8 cellular contexts compared by ENCODE assay signal in genomic region chr11:11786771-11787170, GRCh38. TPM values are rescaled to one million over a fixed set of nuclear protein-coding genes. Genes with fewer than 3 reads are reported as not detected.
DNase-seq lines count a peak whose midpoint lies in the region; ATAC-seq, FAIRE-seq and TF ChIP-seq lines count a peak whose summit lies in the region.

No MANE protein-coding gene starts in this region.

- H3K9me3 Mint-ChIP-seq in WTC11 = peaks cover 20% of the 10 kb centered on the region

- POLR2A ChIA-PET in AG04450 (lab: Yijun Ruan, JAX) (no interaction called here), HEK293T (lab: Yijun Ruan, JAX) (no interaction called here), WTC11 (lab: Charles Lee) (no interaction called here)

- H3K27me3 Mint-ChIP-seq in WTC11 (ENCODE audit: low read depth) = no peaks in the 10 kb centered on the region

- no peak overlapping the region for H3K4me3 Mint-ChIP-seq in WTC11

- H3K79me2 ChIP-seq in keratinocyte (ENCODE audit: control insufficient read depth, insufficient read depth, low read length) = no peaks in the 10 kb centered on the region

- H3K27ac ChIP-seq in AG04450 (ENCODE audit: low read depth, low read length) (no peak overlapping the region), keratinocyte (ENCODE audit: control insufficient read depth, insufficient read depth, low read length) (no peak overlapping the region), vagina (no peak overlapping the region)

- TF ChIP-seq POLR2A in vagina (IDR thresholded peaks at IDR 0.05) = no peak

- H3K4me1 ChIP-seq in keratinocyte (ENCODE audit: control insufficient read depth, extremely low read depth, insufficient read depth, low read length) = peaks cover 9% of the 10 kb centered on the region
- peaks cover 5% of the 10 kb centered on the region for H3K4me1 ChIP-seq in vagina

- no peak for FAIRE-seq in keratinocyte (lab: Jason Lieb, UNC)

- no peak overlapping the region for H3K4me2 ChIP-seq in keratinocyte (ENCODE audit: control insufficient read depth, extremely low read depth, insufficient read depth, low read depth, low read length)

- H3K4me3 ChIP-seq in AG04450 (ENCODE audit: low read depth, low read length) (no peak overlapping the region), keratinocyte (ENCODE audit: control insufficient read depth in 2 of 3, extremely low read depth in 1 of 3, insufficient read depth in 2 of 3, low read depth in 1 of 3, low read length in 3 of 3) (no peak overlapping the region), vagina (no peak overlapping the region)

- dilution Hi-C loops in keratinocyte (cut with MboI; ENCODE audit: extremely low pct_ligation_motif_present, low sequenced_read_pairs) = no loop called here

- H3K27me3 ChIP-seq in AG04450 (ENCODE audit: control insufficient read depth, insufficient read depth, low read length) (peaks cover 6% of the 10 kb centered on the region), keratinocyte (ENCODE audit: control insufficient read depth, extremely low read depth, insufficient read depth, low read length) (no peaks in the 10 kb centered on the region), vagina (no peaks in the 10 kb centered on the region)

- no peak for DNase-seq in AG04450 (ENCODE audit: low read depth, low spot score)
- DNase-seq in HEK293T (ENCODE audit: extremely low spot score) = peak; percentile 27
- DNase-seq in WTC11 (ENCODE audit: low spot score) = no peak
- DNase-seq in keratinocyte (ENCODE audit: low read depth, low spot score) = no peak
- no peak for DNase-seq in vagina (ENCODE audit: extremely low spot score in 2 of 2)

- no peaks in the 10 kb centered on the region for H4K20me1 ChIP-seq in keratinocyte (ENCODE audit: control insufficient read depth, extremely low read depth, insufficient read depth, low read length)

- intact Hi-C loops in vagina (cut with DNase I) = loop anchor here (5.0 to 10.0 kb wide), 4 partner anchors 759 to 1268 kb away; no protein-coding TSS in a partner anchor

- no peak overlapping the region for H2AFZ ChIP-seq in keratinocyte (ENCODE audit: control insufficient read depth, low read length)

- ATAC-seq in WTC11 = peak; percentile 52
- no peak for ATAC-seq in GM21367 (IDR thresholded peaks at IDR 0.05; ENCODE audit: unreplicated experiment)
- no peak for ATAC-seq in HG02981 (IDR thresholded peaks at IDR 0.05; ENCODE audit: unreplicated experiment)
- ATAC-seq in GM19324 (IDR thresholded peaks at IDR 0.05; ENCODE audit: low FRiP score, unreplicated experiment) = no peak

- peaks cover 4% of the 10 kb centered on the region; the same call in 1 of the 2 replicates for H3K36me3 Mint-ChIP-seq in WTC11

- H3K36me3 ChIP-seq in keratinocyte (ENCODE audit: control insufficient read depth in 2 of 2, extremely low read depth in 1 of 2, insufficient read depth in 2 of 2, low read length in 2 of 2) (no peaks in the 10 kb centered on the region), vagina (no peaks in the 10 kb centered on the region)

- H3K9me3 ChIP-seq in AG04450 (ENCODE audit: control insufficient read depth, insufficient read depth, low read length) (no peaks in the 10 kb centered on the region), keratinocyte (ENCODE audit: control insufficient read depth, low read depth, low read length) (no peaks in the 10 kb centered on the region), vagina (no peaks in the 10 kb centered on the region)

- CTCF ChIA-PET in AG04450 (lab: Charles Lee) = interaction anchor here (0.7 to 5.8 kb wide), 38 partner anchors 8 to 1016 kb away, joined by 3 to 177 read pairs (median 4); no protein-coding TSS in a partner anchor
- CTCF ChIA-PET in HEK293T (lab: Yijun Ruan, JAX) = interaction anchor here (0.8 to 1.8 kb wide), 4 partner anchors 14 to 855 kb away, joined by 3 to 15 read pairs (median 4); no protein-coding TSS in a partner anchor
- CTCF ChIA-PET in WTC11 (lab: Charles Lee) = interaction anchor here (0.8 to 3.5 kb wide), 30 partner anchors 14 to 994 kb away, joined by 3 to 39 read pairs (median 5); partner anchors contain the start of gene GALNT18

- no peaks in the 10 kb centered on the region for H3K9me1 ChIP-seq in keratinocyte (ENCODE audit: control insufficient read depth, extremely low read depth, insufficient read depth, low read length)

- H3K27ac Mint-ChIP-seq in WTC11 = no peak overlapping the region

- TF ChIP-seq CTCF in AG04450 (IDR thresholded peaks at IDR 0.05; ENCODE audit: low read depth, low read length) (peak; percentile 73), WTC11 (IDR thresholded peaks at IDR 0.05) (no peak), keratinocyte (optimal IDR thresholded peaks at IDR 0.05 in 1 of 3, IDR thresholded peaks at IDR 0.05 in 1 of 3, conservative IDR thresholded peaks at IDR 0.05 in 1 of 3; ENCODE audit: extremely low read depth in 1 of 3, insufficient read depth in 2 of 3, low read length in 3 of 3) (peak; percentile 49 to 59 (median 52)), vagina (IDR thresholded peaks at IDR 0.05) (peak in 1 of 3 experiments; percentile 12)

- H3K9ac ChIP-seq in keratinocyte (ENCODE audit: control insufficient read depth, extremely low read depth, insufficient read depth, low read length) = no peak overlapping the region

- H3K4me1 Mint-ChIP-seq in WTC11 = peaks cover 17% of the 10 kb centered on the region

TF ChIP-seq in HEK293T, 16 proteins besides CTCF, POLR2A, EP300 and RAD21:
- TF ChIP-seq L3MBTL2 (conservative IDR thresholded peaks at IDR 0.05) (no peak), ZNF384 (IDR thresholded peaks at IDR 0.05) (no peak), NFRKB (IDR thresholded peaks at IDR 0.05) (no peak)

TF ChIP-seq in WTC11, 78 proteins besides CTCF, POLR2A, EP300 and RAD21 (continues in another document):
- no peak for TF ChIP-seq OVOL2 (CRISPR knock-in tag; IDR thresholded peaks at IDR 0.05; ENCODE audit: borderline replicate concordance)
- TF ChIP-seq MYBL2 (CRISPR knock-in tag; IDR thresholded peaks at IDR 0.05) = no peak
- TF ChIP-seq ZNF396 (CRISPR knock-in tag; IDR thresholded peaks at IDR 0.05; ENCODE audit: borderline replicate concordance) = no peak
- no peak for TF ChIP-seq ZNF512 (CRISPR knock-in tag; IDR thresholded peaks at IDR 0.05; ENCODE audit: borderline replicate concordance)
- no peak for TF ChIP-seq SMAD4 (CRISPR knock-in tag; IDR thresholded peaks at IDR 0.05)
- no peak for TF ChIP-seq ZBTB21 (CRISPR knock-in tag; IDR thresholded peaks at IDR 0.05; ENCODE audit: borderline replicate concordance)
- TF ChIP-seq ZNF425 (CRISPR knock-in tag; conservative IDR thresholded peaks at IDR 0.05) = no peak
- no peak for TF ChIP-seq NFYB (CRISPR knock-in tag; conservative IDR thresholded peaks at IDR 0.05; ENCODE audit: low read depth)
- TF ChIP-seq ZNF219 (CRISPR knock-in tag; IDR thresholded peaks at IDR 0.05; ENCODE audit: borderline replicate concordance) = no peak
- no peak for TF ChIP-seq PRRX2 (CRISPR knock-in tag; IDR thresholded peaks at IDR 0.05)
- TF ChIP-seq CREB1 (CRISPR knock-in tag; IDR thresholded peaks at IDR 0.05) = no peak

RNA-seq across cellular contexts. Expression of gene USP47, which starts 55.0 kb away (rescaled TPM):
- polyA plus RNA-seq in AG04450 (2011; rRNA removed) (27.7 and 35.0 TPM in 2 replicates), keratinocyte (13.4 to 22.4 TPM (median 14.2 TPM) in 3 replicates)
- polyA minus RNA-seq in AG04450 (2011; rRNA and poly(A)+ RNA removed) = 31.2 and 54.3 TPM in 2 replicates
- total RNA-seq in WTC11 (2021) (18.3 to 20.4 TPM (median 19.7 TPM) in 3 replicates), vagina (69.2 TPM)
- polyA plus RNA-seq in keratinocyte (2011; ENCODE audit: low read depth) = 107 TPM
- 8.1 and 13.8 TPM in 2 replicates for polyA plus RNA-seq in keratinocyte (2011; cell fraction: cytosol; rRNA removed)
- polyA plus RNA-seq in keratinocyte (2011; cell fraction: nucleus; rRNA removed) = 25.8 and 29.9 TPM in 2 replicates
- 19.8 and 33.1 TPM in 2 replicates for polyA plus RNA-seq in keratinocyte (2012; ENCODE audit: low replicate concordance)
- 3.3 to 44.5 TPM (median 20.2 TPM) in 3 replicates for polyA minus RNA-seq in keratinocyte
- polyA minus RNA-seq in keratinocyte (2011; cell fraction: cytosol; rRNA and poly(A)+ RNA removed) = 12.3 TPM
- polyA minus RNA-seq in keratinocyte (2011; cell fraction: nucleus; rRNA and poly(A)+ RNA removed) = 27.2 and 57.8 TPM in 2 replicates
